1 cellular context compared by ENCODE assay signal in genomic region chr18:9017170-9017899, GRCh38.
A peak's percentile ranks its signal among the peaks of the same experiment; 100 is the strongest.
TF ChIP-seq lines count a peak whose summit lies in the region.

No MANE protein-coding gene starts in this region.

TF ChIP-seq in GM12878, 131 proteins besides CTCF, POLR2A, EP300 and RAD21 (continued from another document):
- no peak for TF ChIP-seq RBBP5 (conservative IDR thresholded peaks at IDR 0.05)
- no peak for TF ChIP-seq ATF7 (IDR thresholded peaks at IDR 0.05; ENCODE audit: low read depth)
- no peak for TF ChIP-seq NFYA (IDR thresholded peaks at IDR 0.05; ENCODE audit: borderline replicate concordance, low read depth, low read length)
- TF ChIP-seq ZSCAN29 (IDR thresholded peaks at IDR 0.05), result no peak
- TF ChIP-seq, protein P1, sequence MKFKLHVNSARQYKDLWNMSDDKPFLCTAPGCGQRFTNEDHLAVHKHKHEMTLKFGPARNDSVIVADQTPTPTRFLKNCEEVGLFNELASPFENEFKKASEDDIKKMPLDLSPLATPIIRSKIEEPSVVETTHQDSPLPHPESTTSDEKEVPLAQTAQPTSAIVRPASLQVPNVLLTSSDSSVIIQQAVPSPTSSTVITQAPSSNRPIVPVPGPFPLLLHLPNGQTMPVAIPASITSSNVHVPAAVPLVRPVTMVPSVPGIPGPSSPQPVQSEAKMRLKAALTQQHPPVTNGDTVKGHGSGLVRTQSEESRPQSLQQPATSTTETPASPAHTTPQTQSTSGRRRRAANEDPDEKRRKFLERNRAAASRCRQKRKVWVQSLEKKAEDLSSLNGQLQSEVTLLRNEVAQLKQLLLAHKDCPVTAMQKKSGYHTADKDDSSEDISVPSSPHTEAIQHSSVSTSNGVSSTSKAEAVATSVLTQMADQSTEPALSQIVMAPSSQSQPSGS (IDR thresholded peaks at IDR 0.05; ENCODE audit: low read length), result no peak
- TF ChIP-seq DPF2 (IDR thresholded peaks at IDR 0.05), result 0 out of 2 replicates have a peak, but pooled peaks have one; percentile 37
- TF ChIP-seq PBX3 (IDR thresholded peaks at IDR 0.05; ENCODE audit: insufficient replicate concordance, low read depth, low read length), result peak; percentile 86
- 0 out of 2 replicates have a peak, but pooled peaks have one; percentile 30 for TF ChIP-seq PAX5 (IDR thresholded peaks at IDR 0.05; ENCODE audit: borderline replicate concordance, low read depth, low read length)
- no peak for TF ChIP-seq MYC (IDR thresholded peaks at IDR 0.05; ENCODE audit: insufficient read depth, insufficient read length, insufficient replicate concordance, low read length, severe bottlenecking)
- no peak for TF ChIP-seq IRF3 (IDR thresholded peaks at IDR 0.05)
- TF ChIP-seq, protein P2, sequence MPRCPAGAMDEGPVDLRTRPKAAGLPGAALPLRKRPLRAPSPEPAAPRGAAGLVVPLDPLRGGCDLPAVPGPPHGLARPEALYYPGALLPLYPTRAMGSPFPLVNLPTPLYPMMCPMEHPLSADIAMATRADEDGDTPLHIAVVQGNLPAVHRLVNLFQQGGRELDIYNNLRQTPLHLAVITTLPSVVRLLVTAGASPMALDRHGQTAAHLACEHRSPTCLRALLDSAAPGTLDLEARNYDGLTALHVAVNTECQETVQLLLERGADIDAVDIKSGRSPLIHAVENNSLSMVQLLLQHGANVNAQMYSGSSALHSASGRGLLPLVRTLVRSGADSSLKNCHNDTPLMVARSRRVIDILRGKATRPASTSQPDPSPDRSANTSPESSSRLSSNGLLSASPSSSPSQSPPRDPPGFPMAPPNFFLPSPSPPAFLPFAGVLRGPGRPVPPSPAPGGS (IDR thresholded peaks at IDR 0.05; ENCODE audit: borderline replicate concordance, insufficient read depth, low read depth, low read length, poor library complexity, severe bottlenecking), result no peak
- no peak for TF ChIP-seq TCF12 (IDR thresholded peaks at IDR 0.05; ENCODE audit: low read depth, low read length)
- TF ChIP-seq BACH1 (IDR thresholded peaks at IDR 0.05; ENCODE audit: borderline replicate concordance), result peak; percentile 98
- no peak for TF ChIP-seq FOXK2 (IDR thresholded peaks at IDR 0.05)
- no peak for TF ChIP-seq POLR2AphosphoS2 (IDR thresholded peaks at IDR 0.05; ENCODE audit: low read depth, low read length)
- no peak for TF ChIP-seq CHD2 (IDR thresholded peaks at IDR 0.05; ENCODE audit: borderline replicate concordance, low read depth, low read length)
- no peak for TF ChIP-seq EGR1 (IDR thresholded peaks at IDR 0.05; ENCODE audit: borderline replicate concordance in 1 of 2, low read depth in 2 of 2, low read length in 2 of 2)
- TF ChIP-seq SREBF2 (IDR thresholded peaks at IDR 0.05; ENCODE audit: low read length), result no peak
- TF ChIP-seq ZBTB11 (CRISPR knock-in tag; IDR thresholded peaks at IDR 0.05), result no peak
- 0 out of 2 replicates have a peak, but pooled peaks have one; percentile 14 for TF ChIP-seq CREM (IDR thresholded peaks at IDR 0.05; ENCODE audit: low read depth)
- TF ChIP-seq SREBF1 (IDR thresholded peaks at IDR 0.05; ENCODE audit: low read length), result no peak
- TF ChIP-seq, protein P3, sequence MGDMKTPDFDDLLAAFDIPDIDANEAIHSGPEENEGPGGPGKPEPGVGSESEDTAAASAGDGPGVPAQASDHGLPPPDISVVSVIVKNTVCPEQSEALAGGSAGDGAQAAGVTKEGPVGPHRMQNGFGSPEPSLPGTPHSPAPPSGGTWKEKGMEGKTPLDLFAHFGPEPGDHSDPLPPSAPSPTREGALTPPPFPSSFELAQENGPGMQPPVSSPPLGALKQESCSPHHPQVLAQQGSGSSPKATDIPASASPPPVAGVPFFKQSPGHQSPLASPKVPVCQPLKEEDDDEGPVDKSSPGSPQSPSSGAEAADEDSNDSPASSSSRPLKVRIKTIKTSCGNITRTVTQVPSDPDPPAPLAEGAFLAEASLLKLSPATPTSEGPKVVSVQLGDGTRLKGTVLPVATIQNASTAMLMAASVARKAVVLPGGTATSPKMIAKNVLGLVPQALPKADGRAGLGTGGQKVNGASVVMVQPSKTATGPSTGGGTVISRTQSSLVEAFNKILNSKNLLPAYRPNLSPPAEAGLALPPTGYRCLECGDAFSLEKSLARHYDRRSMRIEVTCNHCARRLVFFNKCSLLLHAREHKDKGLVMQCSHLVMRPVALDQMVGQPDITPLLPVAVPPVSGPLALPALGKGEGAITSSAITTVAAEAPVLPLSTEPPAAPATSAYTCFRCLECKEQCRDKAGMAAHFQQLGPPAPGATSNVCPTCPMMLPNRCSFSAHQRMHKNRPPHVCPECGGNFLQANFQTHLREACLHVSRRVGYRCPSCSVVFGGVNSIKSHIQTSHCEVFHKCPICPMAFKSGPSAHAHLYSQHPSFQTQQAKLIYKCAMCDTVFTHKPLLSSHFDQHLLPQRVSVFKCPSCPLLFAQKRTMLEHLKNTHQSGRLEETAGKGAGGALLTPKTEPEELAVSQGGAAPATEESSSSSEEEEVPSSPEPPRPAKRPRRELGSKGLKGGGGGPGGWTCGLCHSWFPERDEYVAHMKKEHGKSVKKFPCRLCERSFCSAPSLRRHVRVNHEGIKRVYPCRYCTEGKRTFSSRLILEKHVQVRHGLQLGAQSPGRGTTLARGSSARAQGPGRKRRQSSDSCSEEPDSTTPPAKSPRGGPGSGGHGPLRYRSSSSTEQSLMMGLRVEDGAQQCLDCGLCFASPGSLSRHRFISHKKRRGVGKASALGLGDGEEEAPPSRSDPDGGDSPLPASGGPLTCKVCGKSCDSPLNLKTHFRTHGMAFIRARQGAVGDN (IDR thresholded peaks at IDR 0.05), result peak; percentile 37; the same call in 1 of the 2 replicates
- TF ChIP-seq ZBED1 (IDR thresholded peaks at IDR 0.05; ENCODE audit: borderline replicate concordance), result no peak
- 0 out of 2 replicates have a peak, but pooled peaks have one; percentile 49 for TF ChIP-seq CBX5 (IDR thresholded peaks at IDR 0.05; ENCODE audit: low read depth)
- TF ChIP-seq SMARCA5 (IDR thresholded peaks at IDR 0.05), result no peak
- no peak for TF ChIP-seq CBFB (IDR thresholded peaks at IDR 0.05; ENCODE audit: low read depth)
- TF ChIP-seq PRDM15 (CRISPR knock-in tag; IDR thresholded peaks at IDR 0.05), result no peak
- no peak for TF ChIP-seq MTA3 (IDR thresholded peaks at IDR 0.05; ENCODE audit: borderline replicate concordance, low read length)
- TF ChIP-seq IKZF2 (IDR thresholded peaks at IDR 0.05), result 0 out of 4 replicates have a peak, but pooled peaks have one; percentile 41 to 49
- no peak for TF ChIP-seq HDAC2 (IDR thresholded peaks at IDR 0.05)
- TF ChIP-seq, protein P4, sequence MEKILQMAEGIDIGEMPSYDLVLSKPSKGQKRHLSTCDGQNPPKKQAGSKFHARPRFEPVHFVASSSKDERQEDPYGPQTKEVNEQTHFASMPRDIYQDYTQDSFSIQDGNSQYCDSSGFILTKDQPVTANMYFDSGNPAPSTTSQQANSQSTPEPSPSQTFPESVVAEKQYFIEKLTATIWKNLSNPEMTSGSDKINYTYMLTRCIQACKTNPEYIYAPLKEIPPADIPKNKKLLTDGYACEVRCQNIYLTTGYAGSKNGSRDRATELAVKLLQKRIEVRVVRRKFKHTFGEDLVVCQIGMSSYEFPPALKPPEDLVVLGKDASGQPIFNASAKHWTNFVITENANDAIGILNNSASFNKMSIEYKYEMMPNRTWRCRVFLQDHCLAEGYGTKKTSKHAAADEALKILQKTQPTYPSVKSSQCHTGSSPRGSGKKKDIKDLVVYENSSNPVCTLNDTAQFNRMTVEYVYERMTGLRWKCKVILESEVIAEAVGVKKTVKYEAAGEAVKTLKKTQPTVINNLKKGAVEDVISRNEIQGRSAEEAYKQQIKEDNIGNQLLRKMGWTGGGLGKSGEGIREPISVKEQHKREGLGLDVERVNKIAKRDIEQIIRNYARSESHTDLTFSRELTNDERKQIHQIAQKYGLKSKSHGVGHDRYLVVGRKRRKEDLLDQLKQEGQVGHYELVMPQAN (conservative IDR thresholded peaks at IDR 0.05), result no peak
- TF ChIP-seq RELB (IDR thresholded peaks at IDR 0.05; ENCODE audit: low read depth), result 0 out of 2 replicates have a peak, but pooled peaks have one; percentile 26
- TF ChIP-seq IRF4 (IDR thresholded peaks at IDR 0.05; ENCODE audit: low read depth, low read length), result no peak
- TF ChIP-seq, protein P5, sequence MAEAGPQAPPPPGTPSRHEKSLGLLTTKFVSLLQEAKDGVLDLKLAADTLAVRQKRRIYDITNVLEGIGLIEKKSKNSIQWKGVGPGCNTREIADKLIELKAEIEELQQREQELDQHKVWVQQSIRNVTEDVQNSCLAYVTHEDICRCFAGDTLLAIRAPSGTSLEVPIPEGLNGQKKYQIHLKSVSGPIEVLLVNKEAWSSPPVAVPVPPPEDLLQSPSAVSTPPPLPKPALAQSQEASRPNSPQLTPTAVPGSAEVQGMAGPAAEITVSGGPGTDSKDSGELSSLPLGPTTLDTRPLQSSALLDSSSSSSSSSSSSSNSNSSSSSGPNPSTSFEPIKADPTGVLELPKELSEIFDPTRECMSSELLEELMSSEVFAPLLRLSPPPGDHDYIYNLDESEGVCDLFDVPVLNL (IDR thresholded peaks at IDR 0.05; ENCODE audit: low read depth, low read length), result no peak
